8 cellular contexts compared by ENCODE assay signal in the genomic region with DNA sequence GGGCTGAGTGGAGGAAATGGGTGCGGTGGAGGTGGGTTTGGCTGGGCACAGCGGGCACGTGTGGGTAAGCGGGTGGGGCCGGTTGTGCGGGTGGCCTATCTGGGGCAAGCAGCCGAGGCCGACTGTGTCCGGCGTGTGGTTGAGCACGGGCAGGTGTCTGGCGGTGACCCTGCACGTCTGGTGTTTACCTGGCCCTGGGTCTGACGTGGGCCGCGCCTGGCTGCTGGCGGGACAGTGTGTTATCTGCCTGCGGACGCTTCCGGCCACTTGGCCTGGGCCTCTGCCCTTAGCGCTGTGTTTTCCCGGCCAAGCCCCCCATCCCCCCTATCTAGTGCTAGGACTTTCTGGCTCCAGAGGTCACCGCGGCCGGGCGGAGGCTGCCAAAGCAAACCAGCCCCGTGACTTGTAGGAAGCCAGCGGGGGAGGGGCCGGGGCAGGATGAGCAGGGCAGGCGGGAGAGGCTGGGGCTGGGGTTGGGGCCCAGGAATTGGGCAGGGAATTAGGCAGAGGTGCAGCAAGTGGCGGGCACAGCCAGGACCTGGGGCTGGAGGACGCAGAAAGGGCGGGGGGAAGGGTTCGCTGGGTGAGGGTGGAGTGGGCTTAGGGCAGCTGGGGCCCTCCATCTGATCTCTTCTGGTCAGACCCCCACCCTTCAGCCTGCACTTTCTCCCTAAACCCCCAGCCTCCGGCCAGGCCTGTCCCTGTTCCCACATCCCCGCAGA. TPM values are rescaled to one million over a fixed set of nuclear protein-coding genes. Genes with fewer than 3 reads are reported as not detected.
DNase-seq lines count a peak whose midpoint lies in the region; ATAC-seq and TF ChIP-seq lines count a peak whose summit lies in the region.

No MANE protein-coding gene starts in this region.

- no peak for TF ChIP-seq POLR2A in transverse colon (IDR thresholded peaks at IDR 0.05)

- peaks cover 0 to 14% (median 0%) of the 10 kb centered on the region in 11 experiments; a peak in 3 of 22 replicates for H4K20me1 ChIP-seq in BLaER1 treated with 17β-estradiol and CSF1 and Interleukin-3, amounts not matched to agents 10 nM and 100 nM

- H3K4me3 ChIP-seq in BLaER1 treated with 17β-estradiol and CSF1 and Interleukin-3, amounts not matched to agents 10 nM and 100 nM, result peak overlapping the region; percentile 34 to 72 (median 58)
- no peak overlapping the region for H3K4me3 ChIP-seq in RWPE2 (ENCODE audit: severe bottlenecking)
- H3K4me3 ChIP-seq in epithelial cell of proximal tubule (ENCODE audit: low read depth, low read length), result peak overlapping the region; percentile 69
- peak overlapping the region; percentile 15 to 41 for H3K4me3 ChIP-seq in muscle layer of duodenum (ENCODE audit: low read depth in 1 of 2, low read length in 2 of 2)
- peak overlapping the region in 1 of 4 donors; percentile 21 for H3K4me3 ChIP-seq in transverse colon
- no peak overlapping the region for H3K4me3 ChIP-seq in BE2C (ENCODE audit: low read depth, low read length)

- no peaks in the 10 kb centered on the region for H3K27me3 ChIP-seq in BLaER1 treated with 17β-estradiol and CSF1 and Interleukin-3, amounts not matched to agents 10 nM and 100 nM
- H3K27me3 ChIP-seq in RWPE2 (ENCODE audit: insufficient read depth, poor library complexity, severe bottlenecking), result no peaks in the 10 kb centered on the region
- no peaks in the 10 kb centered on the region for H3K27me3 ChIP-seq in muscle layer of duodenum (ENCODE audit: low read depth, low read length)
- peaks cover 23% of the 10 kb centered on the region for H3K27me3 ChIP-seq in transverse colon
- no peaks in the 10 kb centered on the region for H3K27me3 ChIP-seq in BE2C

- no peak for TF ChIP-seq EP300 in transverse colon (IDR thresholded peaks at IDR 0.05; ENCODE audit: low read depth)

- intact Hi-C loops in transverse colon (cut with DNase I; ENCODE audit: low total_unique reads), result no loop called here

- WGBS in transverse colon (ENCODE audit: low coverage in 1 of 2), 2 donors, result 14% methylated on average over 32 of the region's 36 CpGs; no CpG with 5 or more reads in 1 of the 2 donors

- peak overlapping the region; percentile 84 to 97 (median 90) for H3K27ac ChIP-seq in BLaER1 treated with 17β-estradiol and CSF1 and Interleukin-3, amounts not matched to agents 10 nM and 100 nM
- H3K27ac ChIP-seq in RWPE2 (ENCODE audit: poor library complexity, severe bottlenecking) (no peak overlapping the region), muscle layer of duodenum (ENCODE audit: low read length) (no peak overlapping the region), transverse colon (peak overlapping the region; percentile 22 to 58 (median 47))

- ATAC-seq in RWPE2 (ENCODE audit: low read depth) (no peak), HG03039 (IDR thresholded peaks at IDR 0.05; ENCODE audit: unreplicated experiment) (no peak)

- peaks cover 0 to 22% (median 0%) of the 10 kb centered on the region in 11 experiments; a peak in 6 of 22 replicates for H3K36me3 ChIP-seq in BLaER1 treated with 17β-estradiol and CSF1 and Interleukin-3, amounts not matched to agents 10 nM and 100 nM
- no peaks in the 10 kb centered on the region for H3K36me3 ChIP-seq in RWPE2 (ENCODE audit: low read depth)
- no peaks in the 10 kb centered on the region for H3K36me3 ChIP-seq in muscle layer of duodenum (ENCODE audit: control insufficient read depth in 1 of 2, insufficient read depth in 2 of 2, low read length in 2 of 2)
- H3K36me3 ChIP-seq in transverse colon, result no peaks in the 10 kb centered on the region
- H3K36me3 ChIP-seq in BE2C, result no peaks in the 10 kb centered on the region

- H3K4me2 ChIP-seq in BLaER1 treated with 17β-estradiol and CSF1 and Interleukin-3, amounts not matched to agents 10 nM and 100 nM, result peak overlapping the region; percentile 85 to 99 (median 94)

- H3K4me1 ChIP-seq in BLaER1 treated with 17β-estradiol and CSF1 and Interleukin-3, amounts not matched to agents 10 nM and 100 nM, result peaks cover 92 to 100% (median 99%) of the 10 kb centered on the region in 10 experiments
- H3K4me1 ChIP-seq in RWPE2 (ENCODE audit: insufficient read depth, poor library complexity, severe bottlenecking) (no peaks in the 10 kb centered on the region), muscle layer of duodenum (ENCODE audit: control insufficient read depth in 1 of 2, insufficient read depth in 2 of 2, low read length in 2 of 2) (peaks cover 0 to 22% of the 10 kb centered on the region in 2 donors), transverse colon (peaks cover 14 to 37% (median 23%) of the 10 kb centered on the region in 4 donors), BE2C (no peaks in the 10 kb centered on the region; the same call in 1 of the 2 replicates)

- in situ Hi-C loops in transverse colon (cut with MboI; ENCODE audit: low pct_ligation_motif_present in 1 of 4, low pct_unique_long_range_greater_than_20kb in 1 of 4, low sequenced_read_pairs in 3 of 4), result no loop called here

- peak overlapping the region; percentile 70 to 87 (median 82) for H3K9ac ChIP-seq in BLaER1 treated with 17β-estradiol and CSF1 and Interleukin-3, amounts not matched to agents 10 nM and 100 nM

- TF ChIP-seq CTCF in RWPE2 (IDR thresholded peaks at IDR 0.05; ENCODE audit: poor library complexity, severe bottlenecking) (no peak), epithelial cell of proximal tubule (conservative IDR thresholded peaks at IDR 0.05; ENCODE audit: low read depth, low read length) (no peak), transverse colon (IDR thresholded peaks at IDR 0.05) (no peak), BE2C (IDR thresholded peaks at IDR 0.05; ENCODE audit: low read depth, low read length) (no peak)

- H3K9me3 ChIP-seq in BLaER1 treated with 17β-estradiol and CSF1 and Interleukin-3, amounts not matched to agents 10 nM and 100 nM (replicated peaks in 1 of 11), result no peaks in the 10 kb centered on the region
- H3K9me3 ChIP-seq in RWPE2 (ENCODE audit: severe bottlenecking) (no peaks in the 10 kb centered on the region), muscle layer of duodenum (ENCODE audit: control insufficient read depth in 1 of 2, low read length in 2 of 2) (no peaks in the 10 kb centered on the region), transverse colon (no peaks in the 10 kb centered on the region), BE2C (no peaks in the 10 kb centered on the region)

- peak; percentile 52 for DNase-seq in RWPE2 (ENCODE audit: low spot score)
- DNase-seq in epithelial cell of proximal tubule (ENCODE audit: low read depth), result no peak
- peak; percentile 77 for DNase-seq in transverse colon
- DNase-seq in NCI-H187 (lab: John Stamatoyannopoulos, UW), result no peak
- DNase-seq in BE2C, result no peak

RNA-seq across cellular contexts. Expression of gene HPN, which starts 0.5 kb away (rescaled TPM):
- total RNA-seq in epithelial cell of proximal tubule (2.0 TPM in 1 of 2 replicates, not detected in the other), transverse colon (under 1 TPM in 2 of 4 donors, not detected in 2; 0.32 to 0.68 TPM)
- polyA plus RNA-seq in BE2C (2012; ENCODE audit: insufficient read depth, insufficient read length, low read depth), result not detected

RNA-seq across cellular contexts. Expression of gene SCN1B, which starts 10.7 kb away (rescaled TPM):
- total RNA-seq in epithelial cell of proximal tubule (1.3 and 1.5 TPM in 2 replicates), transverse colon (10 to 100 TPM in 1 of 4 donors, 1 to 10 TPM in 2, under 1 TPM in 1; 0.60 to 14.2 (median 3.2) TPM)
- 3.0 TPM for polyA plus RNA-seq in BE2C (2012; ENCODE audit: insufficient read depth, insufficient read length, low read depth)

RNA-seq across cellular contexts. Expression of gene GRAMD1A, which starts 40.9 kb away (rescaled TPM):
- total RNA-seq in epithelial cell of proximal tubule (55.0 and 67.7 TPM in 2 replicates), transverse colon (10 to 100 TPM; 14.2 to 32.1 (median 21.6) TPM)
- polyA plus RNA-seq in BE2C (2012; ENCODE audit: insufficient read depth, insufficient read length, low read depth), result 149 TPM

Comparison
In these comparisons a context has a peak if more than half of its experiments do, and no peak if none do; other contexts are left out.
1. H3K27ac ChIP-seq: peak in BLaER1 treated with 17β-estradiol and CSF1 and Interleukin-3, amounts not matched to agents 10 nM and 100 nM (11 of 11) and transverse colon (4 of 4); none in RWPE2 (single experiment) and muscle layer of duodenum (single experiment).
2. H3K4me3 ChIP-seq: peak in BLaER1 treated with 17β-estradiol and CSF1 and Interleukin-3, amounts not matched to agents 10 nM and 100 nM (10 of 10), epithelial cell of proximal tubule (single experiment) and muscle layer of duodenum (2 of 2); none in RWPE2 (single experiment) and BE2C (single experiment).
3. DNase-seq: peak in RWPE2 (single experiment) and transverse colon (single experiment); none in epithelial cell of proximal tubule (single experiment), NCI-H187 (0 of 2) and BE2C (single experiment).